18 cellular contexts compared by ENCODE assay signal in genomic region chr4:99079625-99080295, GRCh38.
"Had no signal": no experiment of that assay in that cellular context is flagged by ENCODE, and none has a peak within 500 bp of the region (broad histone marks: within the 10 kb centered on the region; RNA-seq: fewer than 3 reads in every experiment).

No MANE protein-coding gene starts in this region.

- H3K4me1 Mint-ChIP-seq: neural progenitor cell had no signal

- H3K4me1 ChIP-seq: gastrocnemius medialis, neural progenitor cell had no signal

- ATAC-seq: activated CD4-positive, CD25-positive, alpha-beta regulatory T cell treated with anti-CD3 and anti-CD28 coated beads, Interleukin-2, amount 50 U/mL, for 24 hours; gastrocnemius medialis; naive thymus-derived CD4-positive, alpha-beta T cell had no signal

- H3K27me3 ChIP-seq: esophagus squamous epithelium, gastrocnemius medialis, neural progenitor cell, tibial nerve had no signal

- H3K9me3 ChIP-seq: esophagus squamous epithelium, gastrocnemius medialis, tibial nerve had no signal

- H3K27ac ChIP-seq: gastrocnemius medialis, neural progenitor cell had no signal

- DNase-seq: activated CD4-positive, alpha-beta T cell treated with anti-CD3 and anti-CD28 coated beads, Interleukin-2, amount 10 ng/mL, durations not matched to agents 24 days and 14 days; activated CD8-positive, alpha-beta memory T cell treated with anti-CD3 and anti-CD28 coated beads for 24 hours; amygdala; cortex of kidney; endodermal cell; esophagus squamous epithelium; gastrocnemius medialis; hippocampal formation; kidney glomerular epithelial cell; naive thymus-derived CD4-positive, alpha-beta T cell; posterior cingulate gyrus; stimulated activated CD4-positive, alpha-beta T cell treated with anti-CD3 and anti-CD28 coated beads, Interleukin-2, amount 100 ng/mL, for 48 hours; stimulated activated CD8-positive, alpha-beta memory T cell treated with anti-CD3 and anti-CD28 coated beads, Interleukin-4, amount 100 ng/mL, for 48 hours; substantia nigra had no signal

- H3K4me3 Mint-ChIP-seq: activated CD4-positive, alpha-beta T cell treated with anti-CD3 and anti-CD28 coated beads, Interleukin-2, amount 10 ng/mL, durations not matched to agents 24 days and 14 days; endodermal cell; naive thymus-derived CD4-positive, alpha-beta T cell; neural progenitor cell; stimulated activated naive CD8-positive, alpha-beta T cell treated with anti-CD3 and anti-CD28 coated beads, Interleukin-15, Interleukin-2, amounts not matched to agents 100 ng/mL and 50 ng/mL, for 24 hours had no signal

- H3K4me2 ChIP-seq: neural progenitor cell had no signal

- H3K9me3 Mint-ChIP-seq: activated CD4-positive, alpha-beta T cell treated with anti-CD3 and anti-CD28 coated beads, Interleukin-2, amount 10 ng/mL, durations not matched to agents 24 days and 14 days; endodermal cell; naive thymus-derived CD4-positive, alpha-beta T cell; neural progenitor cell; stimulated activated naive CD8-positive, alpha-beta T cell treated with anti-CD3 and anti-CD28 coated beads, Interleukin-15, Interleukin-2, amounts not matched to agents 100 ng/mL and 50 ng/mL, for 24 hours had no signal

- H3K4me3 ChIP-seq: esophagus squamous epithelium, gastrocnemius medialis, neural progenitor cell, tibial nerve had no signal

- H3K27ac Mint-ChIP-seq: activated CD4-positive, alpha-beta T cell treated with anti-CD3 and anti-CD28 coated beads, Interleukin-2, amount 10 ng/mL, durations not matched to agents 24 days and 14 days; endodermal cell; neural progenitor cell; stimulated activated naive CD8-positive, alpha-beta T cell treated with anti-CD3 and anti-CD28 coated beads, Interleukin-15, Interleukin-2, amounts not matched to agents 100 ng/mL and 50 ng/mL, for 24 hours had no signal

- H2AFZ ChIP-seq: neural progenitor cell had no signal

- H3K9ac ChIP-seq: neural progenitor cell had no signal

- H3K27me3 Mint-ChIP-seq: activated CD4-positive, alpha-beta T cell treated with anti-CD3 and anti-CD28 coated beads, Interleukin-2, amount 10 ng/mL, durations not matched to agents 24 days and 14 days; naive thymus-derived CD4-positive, alpha-beta T cell; stimulated activated naive CD8-positive, alpha-beta T cell treated with anti-CD3 and anti-CD28 coated beads, Interleukin-15, Interleukin-2, amounts not matched to agents 100 ng/mL and 50 ng/mL, for 24 hours had no signal
